ENCODE assay signal across 8 cellular contexts in the genomic region with DNA sequence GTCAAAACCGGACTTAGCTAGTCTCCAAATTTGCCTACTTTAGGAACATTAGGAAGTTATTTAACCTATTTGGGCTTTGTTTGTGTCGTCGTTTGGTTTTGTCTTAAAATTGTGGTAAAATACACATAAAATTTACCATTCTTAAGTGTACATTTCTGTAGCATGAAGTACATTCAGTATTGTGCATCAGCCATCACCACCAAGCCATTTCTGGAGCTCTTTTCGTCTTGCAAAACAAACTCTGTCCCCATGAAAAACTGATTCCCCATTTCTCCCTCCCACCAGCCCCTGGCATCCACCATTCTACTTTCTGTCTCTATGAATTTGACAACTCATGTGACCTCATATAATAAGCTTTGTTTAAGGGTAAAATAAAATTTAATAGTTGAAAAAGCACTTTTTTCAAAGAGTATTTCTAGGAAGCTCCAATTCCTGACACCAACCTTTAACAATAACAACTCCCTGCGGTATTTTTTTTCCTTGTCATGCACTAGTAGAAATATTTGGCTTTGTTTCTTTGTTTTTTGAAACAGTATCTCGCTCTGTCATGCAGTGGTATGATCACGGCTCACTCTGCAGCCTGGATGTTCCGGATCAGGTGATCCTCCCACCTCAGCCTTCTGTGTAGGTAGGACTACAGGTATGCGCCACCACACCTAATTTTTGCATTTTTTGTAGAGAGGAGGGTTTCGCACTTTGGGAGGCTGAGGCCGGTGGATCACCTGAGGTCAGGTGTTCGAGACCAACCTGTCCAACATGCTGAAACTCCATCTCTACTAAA. TPM values are rescaled to one million over a fixed set of nuclear protein-coding genes. Genes with fewer than 3 reads are reported as not detected.
DNase-seq lines count a peak whose midpoint lies in the region; ATAC-seq and TF ChIP-seq lines count a peak whose summit lies in the region.

No MANE protein-coding gene starts in this region.

- H3K27ac ChIP-seq in AG04450 (ENCODE audit: low read depth, low read length) (peak overlapping the region; percentile 99), Karpas-422 (ENCODE audit: low read length) (peak overlapping the region; percentile 99), coronary artery (peak overlapping the region; percentile 100)

- peaks cover 6% of the 10 kb centered on the region; the same call in 1 of the 2 replicates for H3K9me3 ChIP-seq in AG04450 (ENCODE audit: control insufficient read depth, insufficient read depth, low read length)
- H3K9me3 ChIP-seq in Karpas-422 (ENCODE audit: low read length) = no peaks in the 10 kb centered on the region

- no peaks in the 10 kb centered on the region for H3K27me3 ChIP-seq in AG04450 (ENCODE audit: control insufficient read depth, insufficient read depth, low read length)
- H3K27me3 ChIP-seq in Karpas-422 (ENCODE audit: low read length) = no peaks in the 10 kb centered on the region

- peak overlapping the region; percentile 95 for H3K9ac ChIP-seq in Karpas-422 (ENCODE audit: low read length)

- H3K27me3 Mint-ChIP-seq in naive B cell = peaks cover 0 to 10% (median 3%) of the 10 kb centered on the region in 3 donors

- peaks cover 13% of the 10 kb centered on the region for H4K20me1 ChIP-seq in Karpas-422 (ENCODE audit: insufficient read depth, low read depth, low read length)

- peak overlapping the region; percentile 92 to 100 (median 96) for H3K27ac Mint-ChIP-seq in naive B cell

- no peak for ATAC-seq in naive B cell (ENCODE audit: low read depth in 2 of 2)

- no peak overlapping the region for H2AFZ ChIP-seq in Karpas-422 (ENCODE audit: low read length)

- DNase-seq in AG04450 (ENCODE audit: low read depth, low spot score) (no peak), Karpas-422 (peak; percentile 58), coronary artery (ENCODE audit: low spot score) (no peak), naive B cell (no peak), DMS 273 treated with DMSO at 0.1 percent for 48 hours (lab: John Stamatoyannopoulos, UW) (no peak), NOMO-1 treated with dmso at 0.1 percent for 144 hours (lab: John Stamatoyannopoulos, UW; ENCODE audit: unreplicated experiment) (no peak), NCI-H1417 treated with DMSO at 0.1 percent for 48 hours (lab: John Stamatoyannopoulos, UW) (no peak)
- no peak for DNase-seq in stimulated activated CD4-positive, alpha-beta T cell treated with anti-CD3 and anti-CD28 coated beads, Interleukin-12 subunit alpha, Interleukin-12 subunit beta, amount 100 ng/mL, for 4 hours

- peaks cover 0 to 10% (median 3%) of the 10 kb centered on the region in 7 donors for H3K9me3 Mint-ChIP-seq in naive B cell

- peaks cover 21% of the 10 kb centered on the region for H3K79me2 ChIP-seq in Karpas-422 (ENCODE audit: low read length)

- H3K36me3 ChIP-seq in Karpas-422 (ENCODE audit: insufficient read depth, low read length) = peaks cover 13% of the 10 kb centered on the region

- peak overlapping the region; percentile 87 for H3K4me2 ChIP-seq in Karpas-422 (ENCODE audit: low read depth, low read length, poor library complexity, severe bottlenecking)

- no peak for TF ChIP-seq CTCF in AG04450 (IDR thresholded peaks at IDR 0.05; ENCODE audit: low read depth, low read length)
- no peak for TF ChIP-seq CTCF in coronary artery (IDR thresholded peaks at IDR 0.05)

- POLR2A ChIA-PET in AG04450 (lab: Yijun Ruan, JAX) = interaction anchor here (1.5 to 4.4 kb wide), 3 partner anchors 10 to 21 kb away, joined by 7 to 39 read pairs (median 13); no protein-coding TSS in a partner anchor

- H3K4me3 ChIP-seq in AG04450 (ENCODE audit: low read depth, low read length) (peak overlapping the region; percentile 46), Karpas-422 (ENCODE audit: low read length) (peak overlapping the region; percentile 58), coronary artery (peak overlapping the region; percentile 97)

- H3K4me1 ChIP-seq in Karpas-422 (ENCODE audit: low read length) = peaks cover 78% of the 10 kb centered on the region

- H3K36me3 Mint-ChIP-seq in naive B cell = peaks cover 17% of the 10 kb centered on the region in 2 donors

- H3K4me3 Mint-ChIP-seq in naive B cell = peak overlapping the region; percentile 84 to 100 (median 89)

- peaks cover 76 to 92% (median 87%) of the 10 kb centered on the region in 3 donors for H3K4me1 Mint-ChIP-seq in naive B cell

- CTCF ChIA-PET in AG04450 (lab: Charles Lee) = interaction anchor here (0.6 to 5.9 kb wide), 5 partner anchors 11 to 809 kb away, joined by 3 to 45 read pairs (median 4); no protein-coding TSS in a partner anchor

- H3K9me2 ChIP-seq in Karpas-422 (replicated peaks; ENCODE audit: insufficient read depth, low read length) = no peaks in the 10 kb centered on the region

RNA-seq across cellular contexts. Expression of gene UBC, which starts 3.6 kb away (rescaled TPM):
- polyA plus RNA-seq in AG04450 (2011; rRNA removed) = 1,376 and 1,684 TPM in 2 replicates
- 815 and 985 TPM in 2 replicates for polyA minus RNA-seq in AG04450 (2011; rRNA and poly(A)+ RNA removed)
- 603 and 914 TPM in 2 replicates for total RNA-seq in Karpas-422 (2014; rRNA removed; shearing (Covaris generic); ENCODE audit: low replicate concordance)
- 1,000 to 10,000 TPM in 5 of 6 donors, 100 to 1,000 TPM in 1; 741 to 1,939 (median 1,380) TPM for polyA plus RNA-seq in naive B cell (ENCODE audit: low read depth in 6 of 6)

RNA-seq across cellular contexts. Expression of gene SCARB1, which starts 54.4 kb away (rescaled TPM):
- 10.3 and 17.9 TPM in 2 replicates for polyA plus RNA-seq in AG04450 (2011; rRNA removed)
- 16.4 and 24.0 TPM in 2 replicates for polyA minus RNA-seq in AG04450 (2011; rRNA and poly(A)+ RNA removed)
- 91.7 and 102 TPM in 2 replicates for total RNA-seq in Karpas-422 (2014; rRNA removed; shearing (Covaris generic); ENCODE audit: low replicate concordance)
- 10 to 100 TPM in 4 of 6 donors, 1 to 10 TPM in 2; 4.1 to 20.8 (median 12.1) TPM for polyA plus RNA-seq in naive B cell (ENCODE audit: low read depth in 6 of 6)

Comparison
In these comparisons a context has a peak if more than half of its experiments do, and no peak if none do; other contexts are left out.
1. H3K4me3 ChIP-seq: peak in every context shown above with its lines; median percentile 97 in coronary artery; 58 in Karpas-422; 46 in AG04450.